ENCODE assay signal across 16 cellular contexts in genomic region chr13:113730145-113730750, GRCh38.
"Had no signal": no experiment of that assay in that cellular context is flagged by ENCODE, and none has a peak within 500 bp of the region (broad histone marks: within the 10 kb centered on the region; RNA-seq: fewer than 3 reads in every experiment).

No MANE protein-coding gene starts in this region.

- H3K27ac ChIP-seq: coronary artery, epithelial cell of prostate, esophagus muscularis mucosa, gastrocnemius medialis, right atrium auricular region, uterus had no signal

- H3K27ac Mint-ChIP-seq: type B pancreatic cell had no signal

- H3K9me3 ChIP-seq: esophagus muscularis mucosa, gastrocnemius medialis, right atrium auricular region, uterus had no signal

- H3K36me3 ChIP-seq: esophagus muscularis mucosa, gastrocnemius medialis, right atrium auricular region, uterus had no signal

- H3K36me3 Mint-ChIP-seq: naive thymus-derived CD8-positive, alpha-beta T cell; type B pancreatic cell had no signal

- H3K9me3 Mint-ChIP-seq: type B pancreatic cell had no signal

- H3K4me3 ChIP-seq: coronary artery, esophagus muscularis mucosa, gastrocnemius medialis, right atrium auricular region, uterus had no signal

- DNase-seq: effector CD8-positive, alpha-beta T cell; glutamatergic neuron; islet precursor cell; left colon; mammary epithelial cell; naive thymus-derived CD8-positive, alpha-beta T cell; small intestine; stimulated activated CD4-positive, alpha-beta T cell treated with anti-CD3 and anti-CD28 coated beads, Interleukin-2, amount 100 ng/mL, for 48 hours; stimulated activated naive CD4-positive, alpha-beta T cell treated with Interleukin-2 at 50 U/mL for 16 hours; uterus had no signal

- ATAC-seq: gastrocnemius medialis had no signal

- H3K27me3 ChIP-seq: right atrium auricular region, uterus had no signal

- H3K4me3 Mint-ChIP-seq: type B pancreatic cell had no signal

- H3K4me1 ChIP-seq: uterus had no signal
